12 cellular contexts compared by ENCODE assay signal in genomic region chr10:60414877-60415585, GRCh38. TPM values are rescaled to one million over a fixed set of nuclear protein-coding genes. Genes with fewer than 3 reads are reported as not detected.
DNase-seq lines count a peak whose midpoint lies in the region; ATAC-seq, FAIRE-seq and TF ChIP-seq lines count a peak whose summit lies in the region.
"Had no signal": no experiment of that assay in that cellular context is flagged by ENCODE, and none has a peak within 500 bp of the region (broad histone marks: within the 10 kb centered on the region; RNA-seq: fewer than 3 reads in every experiment).

No MANE protein-coding gene starts in this region.

- no peaks in the 10 kb centered on the region for H3K36me3 Mint-ChIP-seq in astrocyte (ENCODE audit: low read depth, unreplicated experiment)
- H3K36me3 Mint-ChIP-seq: CD8-positive, alpha-beta T cell had no signal

- H3K9ac ChIP-seq in astrocyte (ENCODE audit: low read length) = peak overlapping the region; percentile 75

- FAIRE-seq in astrocyte (lab: Jason Lieb, UNC) = peak; percentile 83
- FAIRE-seq: GM18507 had no signal

- H3K79me2 ChIP-seq in astrocyte (ENCODE audit: insufficient read depth, low read length) = no peaks in the 10 kb centered on the region

- H2AFZ ChIP-seq in astrocyte (ENCODE audit: low read depth, low read length) = peak overlapping the region; percentile 23

- TF ChIP-seq POLR2A in transverse colon (IDR thresholded peaks at IDR 0.05) = no peak

- H3K9me3 Mint-ChIP-seq in astrocyte (ENCODE audit: unreplicated experiment) = no peaks in the 10 kb centered on the region
- H3K9me3 Mint-ChIP-seq: CD8-positive, alpha-beta T cell had no signal

- WGBS in transverse colon (ENCODE audit: low coverage in 1 of 2), 2 donors = 67 to 74% methylated on average over 8 to 12 of the region's 12 CpGs

- H3K27ac Mint-ChIP-seq in astrocyte (ENCODE audit: unreplicated experiment) = peak overlapping the region; percentile 93
- H3K27ac Mint-ChIP-seq: CD8-positive, alpha-beta T cell had no signal

- H3K27me3 ChIP-seq in astrocyte (ENCODE audit: insufficient read depth, low read length) (no peaks in the 10 kb centered on the region), transverse colon (no peaks in the 10 kb centered on the region)

- peak overlapping the region; percentile 84 for H3K4me2 ChIP-seq in astrocyte (ENCODE audit: low read length)

- ATAC-seq in GM18519 (IDR thresholded peaks at IDR 0.05; ENCODE audit: low FRiP score, unreplicated experiment) = no peak
- ATAC-seq: CD8-positive, alpha-beta T cell had no signal

- peak overlapping the region; percentile 31 for H3K4me3 ChIP-seq in astrocyte (ENCODE audit: insufficient read depth, low read depth, low read length)
- no peak overlapping the region for H3K4me3 ChIP-seq in transverse colon

- no peaks in the 10 kb centered on the region for H3K9me3 ChIP-seq in astrocyte (ENCODE audit: insufficient read depth, low read depth, low read length)
- no peaks in the 10 kb centered on the region for H3K9me3 ChIP-seq in transverse colon

- peaks cover 28% of the 10 kb centered on the region for H3K4me1 Mint-ChIP-seq in astrocyte (ENCODE audit: low read depth, unreplicated experiment)

- H3K27me3 Mint-ChIP-seq in astrocyte (ENCODE audit: low read depth, unreplicated experiment) = no peaks in the 10 kb centered on the region

- intact Hi-C loops in transverse colon (cut with DNase I; ENCODE audit: low total_unique reads) = no loop called here

- TF ChIP-seq EP300 in transverse colon (IDR thresholded peaks at IDR 0.05; ENCODE audit: low read depth) = no peak

- no peak overlapping the region for H3K4me3 Mint-ChIP-seq in astrocyte (ENCODE audit: unreplicated experiment)
- H3K4me3 Mint-ChIP-seq: CD8-positive, alpha-beta T cell had no signal

- TF ChIP-seq CTCF in astrocyte (IDR thresholded peaks at IDR 0.05; ENCODE audit: insufficient read depth, low read depth, low read length) (no peak), GM13977 (IDR thresholded peaks at IDR 0.05; ENCODE audit: extremely low read depth, insufficient read depth, missing control alignments) (no peak), transverse colon (IDR thresholded peaks at IDR 0.05) (no peak)

- H3K4me1 ChIP-seq in astrocyte (ENCODE audit: insufficient read depth, low read length) = peaks cover 31% of the 10 kb centered on the region
- peaks cover 0 to 27% (median 11%) of the 10 kb centered on the region in 4 donors for H3K4me1 ChIP-seq in transverse colon

- peak; percentile 80 for DNase-seq in AG08396 (ENCODE audit: low spot score)
- peak; percentile 88 for DNase-seq in HT1080 (ENCODE audit: low read depth)
- DNase-seq in astrocyte (ENCODE audit: low read depth) = peak; percentile 95
- peak; percentile 99 for DNase-seq in islet precursor cell
- DNase-seq in mucosa of gallbladder (ENCODE audit: low spot score) = no peak
- DNase-seq in GM13977 (ENCODE audit: low spot score) = no peak
- DNase-seq in transverse colon = no peak
- DNase-seq: activated CD4-positive, alpha-beta T cell treated with anti-CD3 and anti-CD28 coated beads, Interleukin-2, amount 50 U/mL, for 48 hours; CD8-positive, alpha-beta T cell; hypothalamus had no signal

- H3K27ac ChIP-seq in astrocyte (ENCODE audit: low read depth, low read length) (peak overlapping the region; percentile 91), transverse colon (no peak overlapping the region)

- no peaks in the 10 kb centered on the region for H3K36me3 ChIP-seq in astrocyte (ENCODE audit: insufficient read depth, low read length)
- H3K36me3 ChIP-seq in transverse colon = no peaks in the 10 kb centered on the region

- no peaks in the 10 kb centered on the region for H4K20me1 ChIP-seq in astrocyte (ENCODE audit: insufficient read depth, low read length)

- in situ Hi-C loops in GM13977 (cut with MboI; ENCODE audit: low pct_unique_long_range_greater_than_20kb, low sequenced_read_pairs, unreplicated experiment) (no loop called here), transverse colon (cut with MboI; ENCODE audit: low pct_ligation_motif_present in 1 of 4, low pct_unique_long_range_greater_than_20kb in 1 of 4, low sequenced_read_pairs in 3 of 4) (loop anchor here in 1 of 4 donors (25.0 kb wide), 1 partner anchor 778 kb away; no protein-coding TSS in a partner anchor)

RNA-seq across cellular contexts. Expression of gene ANK3, which starts 25.4 kb away (rescaled TPM):
- total RNA-seq in HT1080 (2014; rRNA removed; shearing (Covaris generic)) = 0.53 and 0.58 TPM in 2 replicates
- polyA plus RNA-seq in HT1080 (2015; cell fraction: cytosol; rRNA removed) = 0.17 and 1.1 TPM in 2 replicates
- 1.1 and 1.4 TPM in 2 replicates for polyA plus RNA-seq in HT1080 (2015; cell fraction: nucleus; rRNA removed)
- total RNA-seq in astrocyte = 15.5 and 21.1 TPM in 2 replicates
- 169 TPM for total RNA-seq in mucosa of gallbladder
- total RNA-seq in transverse colon = 100 to 1,000 TPM in 3 of 4 donors, 10 to 100 TPM in 1; 41.2 to 230 (median 172) TPM

Comparison
In these comparisons a context has a peak if more than half of its experiments do, and no peak if none do; other contexts are left out.
1. DNase-seq: peak in AG08396 (single experiment), HT1080 (single experiment), astrocyte (single experiment) and islet precursor cell (single experiment); none in mucosa of gallbladder (single experiment), GM13977 (single experiment) and transverse colon (single experiment).
2. RNA of gene ANK3, which starts 25.4 kb away (total RNA-seq): 41.2 to 230 TPM in transverse colon, 169 TPM in mucosa of gallbladder (single experiment) and 15.5 to 21.1 TPM in astrocyte; 0.53 to 0.58 TPM in HT1080; every median in the first group is over 10 times any median in the second.